Comparison of ENCODE assay signal across 13 cellular contexts in genomic region chr17:48568499-48569259, GRCh38. TPM values are rescaled to one million over a fixed set of nuclear protein-coding genes. Genes with fewer than 3 reads are reported as not detected.
DNase-seq lines count a peak whose midpoint lies in the region; ATAC-seq and TF ChIP-seq lines count a peak whose summit lies in the region.
"Had no signal": no experiment of that assay in that cellular context is flagged by ENCODE, and none has a peak within 500 bp of the region (broad histone marks: within the 10 kb centered on the region; RNA-seq: fewer than 3 reads in every experiment).

No MANE protein-coding gene starts in this region.

- DNase-seq in A673 (ENCODE audit: low spot score) (peak; percentile 52), astrocyte of the spinal cord (ENCODE audit: low read depth, low spot score) (no peak), right lobe of liver (no peak), superior temporal gyrus (ENCODE audit: extremely low spot score) (no peak), NCI-H510A treated with DMSO at 0.1 percent for 48 hours (lab: John Stamatoyannopoulos, UW) (no peak), SW480 (ENCODE audit: low spot score) (no peak), SHP77 treated with DMSO at 0.1 percent for 48 hours (lab: John Stamatoyannopoulos, UW) (no peak)
- DNase-seq: activated CD4-positive, alpha-beta T cell treated with anti-CD3 and anti-CD28 coated beads, Interleukin-2, amount 50 U/mL, for 4 hours; anterior cingulate cortex; pancreas; SK-N-SH had no signal

- no TSS peak for BruUV-seq in A673 (replicated peaks; lab: Mats Ljungman, UMichigan)

- intact Hi-C loops in A673 (cut with micrococcal nuclease; ENCODE audit: unreplicated experiment): no loop called here
- intact Hi-C loops in right lobe of liver (cut with DNase I): no loop called here

- H3K27ac ChIP-seq in A673 (ENCODE audit: low read depth, low read length, poor library complexity, severe bottlenecking) (peak overlapping the region; percentile 29), HEK293 (ENCODE audit: extremely low read depth, low read depth, low read length) (peak overlapping the region; percentile 57), right lobe of liver (peak overlapping the region in 2 of 3 donors; percentile 10 to 43)
- H3K27ac ChIP-seq: pancreas had no signal

- H3K36me3 ChIP-seq in A673 (ENCODE audit: insufficient read depth, low read length, poor library complexity, severe bottlenecking) (no peaks in the 10 kb centered on the region), HEK293 (ENCODE audit: control insufficient read depth in 2 of 2, insufficient read depth in 1 of 2, low read length in 2 of 2) (peaks cover 8 to 58% of the 10 kb centered on the region in 2 experiments), right lobe of liver (no peaks in the 10 kb centered on the region)
- H3K36me3 ChIP-seq: pancreas had no signal

- TF ChIP-seq CTCF in A673 (conservative IDR thresholded peaks at IDR 0.05; ENCODE audit: low read depth, low read length): no peak
- no peak for TF ChIP-seq CTCF in HEK293 (tag by site-specific recombination; IDR thresholded peaks at IDR 0.05)
- no peak for TF ChIP-seq CTCF in astrocyte of the spinal cord (IDR thresholded peaks at IDR 0.05; ENCODE audit: low read depth, low read length)
- TF ChIP-seq CTCF in right lobe of liver (IDR thresholded peaks at IDR 0.05): no peak

- peak in 2 of 4 donors; percentile 9 to 19 for ATAC-seq in right lobe of liver
- ATAC-seq: left colon, pancreas had no signal

- POLR2A ChIA-PET in A673 (lab: Charles Lee; ENCODE audit: low non-redundant PET): interaction anchor here (0.6 to 0.7 kb wide), 2 partner anchors 72 to 305 kb away, joined by 3 to 6 read pairs; no protein-coding TSS in a partner anchor
- POLR2A ChIA-PET in HEK293 (lab: Yijun Ruan, JAX): no interaction called here

- H3K4me3 ChIP-seq in A673 (ENCODE audit: low read depth, low read length, poor library complexity, severe bottlenecking) (peak overlapping the region; percentile 48), HEK293 (ENCODE audit: low read depth, low read length) (no peak overlapping the region), astrocyte of the spinal cord (ENCODE audit: low read depth, low read length) (peak overlapping the region; percentile 77), right lobe of liver (no peak overlapping the region)

- in situ Hi-C loops in astrocyte of the spinal cord (cut with HindIII; ENCODE audit: low sequenced_read_pairs): no loop called here

- 8% methylated on average over 30 of the region's 33 CpGs for WGBS in right lobe of liver (ENCODE audit: insufficient coverage, low coverage, low lambda C conversion rate, missing lambda C conversion rate)

- CTCF ChIA-PET in A673 (lab: Charles Lee) (no interaction called here), HEK293 (lab: Yijun Ruan, JAX) (interaction anchor here (0.6 to 1.5 kb wide), 3 partner anchors 11 to 302 kb away, joined by 3 to 5 read pairs (median 3); no protein-coding TSS in a partner anchor)

- H3K4me1 ChIP-seq in A673 (ENCODE audit: insufficient read depth, low read length, poor library complexity, severe bottlenecking): peaks cover 63% of the 10 kb centered on the region
- H3K4me1 ChIP-seq in HEK293 (ENCODE audit: control insufficient read depth, insufficient read depth, low read length): peaks cover 92% of the 10 kb centered on the region
- H3K4me1 ChIP-seq in right lobe of liver: no peaks in the 10 kb centered on the region
- H3K4me1 ChIP-seq: pancreas had no signal

- H3K9me3 ChIP-seq in A673 (ENCODE audit: low read depth, low read length, poor library complexity, severe bottlenecking): no peaks in the 10 kb centered on the region
- H3K9me3 ChIP-seq in HEK293 (ENCODE audit: control insufficient read depth, insufficient read depth, low read depth, low read length): no peaks in the 10 kb centered on the region
- H3K9me3 ChIP-seq in right lobe of liver: no peaks in the 10 kb centered on the region
- H3K9me3 ChIP-seq: pancreas, SK-N-SH had no signal

- H3K27me3 ChIP-seq in A673 (replicated peaks; ENCODE audit: insufficient read depth, low read depth, low read length, poor library complexity) (no peaks in the 10 kb centered on the region), right lobe of liver (peaks cover 0 to 4% of the 10 kb centered on the region in 2 donors)

- TF ChIP-seq POLR2A in right lobe of liver (IDR thresholded peaks at IDR 0.05): no peak

TF ChIP-seq in HEK293, 187 proteins besides CTCF, POLR2A, EP300 and RAD21 (continues in another document):
- TF ChIP-seq ZNF155 (tag by site-specific recombination; IDR thresholded peaks at IDR 0.05): no peak
- no peak for TF ChIP-seq ZNF624 (tag by site-specific recombination; IDR thresholded peaks at IDR 0.05)
- TF ChIP-seq KLF16 (tag by site-specific recombination; IDR thresholded peaks at IDR 0.05): no peak
- TF ChIP-seq ZNF2 (tag by site-specific recombination; IDR thresholded peaks at IDR 0.05): peak; percentile 77
- TF ChIP-seq KLF10 (tag by site-specific recombination; IDR thresholded peaks at IDR 0.05): peak; percentile 32; the same call in 1 of the 2 replicates
- no peak; the same call in 1 of the 2 replicates for TF ChIP-seq ZNF394 (tag by site-specific recombination; IDR thresholded peaks at IDR 0.05; ENCODE audit: borderline replicate concordance)
- no peak for TF ChIP-seq SP2 (tag by site-specific recombination; IDR thresholded peaks at IDR 0.05)
- TF ChIP-seq ZNF654 (tag by site-specific recombination; IDR thresholded peaks at IDR 0.05; ENCODE audit: low read depth): no peak
- 0 out of 2 replicates have a peak, but pooled peaks have one; percentile 14 for TF ChIP-seq GLIS1 (tag by site-specific recombination; IDR thresholded peaks at IDR 0.05)
- TF ChIP-seq PRDM2 (tag by site-specific recombination; IDR thresholded peaks at IDR 0.05; ENCODE audit: borderline replicate concordance): no peak
- no peak for TF ChIP-seq TCF7L2 (IDR thresholded peaks at IDR 0.05; ENCODE audit: borderline replicate concordance, low read depth, low read length)
- 0 out of 2 replicates have a peak, but pooled peaks have one; percentile 32 for TF ChIP-seq ZNF423 (tag by site-specific recombination; IDR thresholded peaks at IDR 0.05)
- no peak for TF ChIP-seq ZNF48 (tag by site-specific recombination; IDR thresholded peaks at IDR 0.05)
- peak; percentile 27; the same call in 1 of the 2 replicates for TF ChIP-seq ZNF488 (tag by site-specific recombination; IDR thresholded peaks at IDR 0.05)
- TF ChIP-seq ZSCAN16 (tag by site-specific recombination; IDR thresholded peaks at IDR 0.05): no peak

RNA-seq across cellular contexts. Expression of gene HOXB4, which starts 9.5 kb away (rescaled TPM):
- total RNA-seq in A673 (2021): 9.7 and 11.9 TPM in 2 replicates
- total RNA-seq in right lobe of liver: 1 to 10 TPM in 1 of 6 experiments, under 1 TPM in 5; 0.31 to 1.1 (median 0.68) TPM

RNA-seq across cellular contexts. Expression of gene HOXB3, which starts 21.4 kb away (rescaled TPM):
- total RNA-seq in A673 (2021): 40.7 and 46.1 TPM in 2 replicates
- total RNA-seq in right lobe of liver: 1 to 10 TPM in 5 of 6 experiments, under 1 TPM in 1; 0.99 to 3.2 (median 2.6) TPM

RNA-seq across cellular contexts. Expression of gene HOXB2, which starts 23.8 kb away (rescaled TPM):
- total RNA-seq in A673 (2021): 34.5 and 37.8 TPM in 2 replicates
- 1 to 10 TPM; 1.1 to 1.9 (median 1.5) TPM for total RNA-seq in right lobe of liver

RNA-seq across cellular contexts. Expression of gene HOXB5, which starts 24.9 kb away (rescaled TPM):
- 5.9 and 6.4 TPM in 2 replicates for total RNA-seq in A673 (2021)
- under 1 TPM in 5 of 6 experiments, not detected in 1; 0.11 to 0.29 (median 0.19) TPM for total RNA-seq in right lobe of liver

RNA-seq across cellular contexts. Expression of gene HOXB6, which starts 36.1 kb away (rescaled TPM):
- 19.8 and 27.6 TPM in 2 replicates for total RNA-seq in A673 (2021)
- total RNA-seq in right lobe of liver: under 1 TPM; 0.18 to 0.83 (median 0.56) TPM

Comparison
In these comparisons a context has a peak if more than half of its experiments do, and no peak if none do; other contexts are left out.
1. H3K4me3 ChIP-seq: peak in A673 (single experiment) and astrocyte of the spinal cord (single experiment); none in HEK293 (single experiment) and right lobe of liver (0 of 3).
2. RNA of gene HOXB2, which starts 23.8 kb away (total RNA-seq): 34.5 to 37.8 TPM in A673; 1.1 to 1.9 TPM in right lobe of liver; every median in the first group is over 10 times any median in the second.
3. Peak in every context shown above with its lines, with median percentiles within 50 percentile points of each other: H3K27ac ChIP-seq.